In genomic region chr14:70415788-70416187, GRCh38 we compare ENCODE assay signal across 9 cellular contexts. TPM values are rescaled to one million over a fixed set of nuclear protein-coding genes. Genes with fewer than 3 reads are reported as not detected.
A peak's percentile ranks its signal among the peaks of the same experiment; 100 is the strongest.
DNase-seq lines count a peak whose midpoint lies in the region; ATAC-seq and TF ChIP-seq lines count a peak whose summit lies in the region.
"Had no signal": no experiment of that assay in that cellular context is flagged by ENCODE, and none has a peak within 500 bp of the region (broad histone marks: within the 10 kb centered on the region; RNA-seq: fewer than 3 reads in every experiment).

No MANE protein-coding gene starts in this region.

- H3K9me3 ChIP-seq in right cardiac atrium (ENCODE audit: control insufficient read depth, low read length) (no peaks in the 10 kb centered on the region), right atrium auricular region (no peaks in the 10 kb centered on the region)

- peaks cover 9% of the 10 kb centered on the region for H3K79me2 ChIP-seq in mesendoderm (ENCODE audit: control insufficient read depth, insufficient read depth, low read length)

- no peak overlapping the region for H2BK120ac ChIP-seq in mesendoderm (ENCODE audit: low read depth, low read length)

- H3K27me3 Mint-ChIP-seq in brain: peaks cover 7% of the 10 kb centered on the region

- H4K8ac ChIP-seq in mesendoderm (ENCODE audit: low read depth, low read length): no peak overlapping the region

- H3K4me3 ChIP-seq in right cardiac atrium (ENCODE audit: low read length) (peak overlapping the region; percentile 100), right atrium auricular region (peak overlapping the region in 1 of 2 donors; percentile 77), mesendoderm (ENCODE audit: low read length) (no peak overlapping the region)

- H3K27ac Mint-ChIP-seq in brain: peak overlapping the region; percentile 44 to 93 (median 77)

- no peaks in the 10 kb centered on the region for H3K27me3 ChIP-seq in right cardiac atrium (ENCODE audit: control insufficient read depth, insufficient read depth)
- no peaks in the 10 kb centered on the region for H3K27me3 ChIP-seq in right atrium auricular region
- no peaks in the 10 kb centered on the region for H3K27me3 ChIP-seq in mesendoderm (ENCODE audit: insufficient read depth, low read length, poor library complexity)

- peaks cover 9% of the 10 kb centered on the region for H3K79me1 ChIP-seq in mesendoderm (ENCODE audit: low read length)

- no peak overlapping the region for H3K4ac ChIP-seq in mesendoderm (ENCODE audit: low read depth, low read length)

- H4K5ac ChIP-seq in mesendoderm (ENCODE audit: low read length): no peak overlapping the region

- H2BK5ac ChIP-seq in mesendoderm (ENCODE audit: low read length): no peak overlapping the region

- no peak for TF ChIP-seq CTCF in right atrium auricular region (IDR thresholded peaks at IDR 0.05)
- no peak for TF ChIP-seq CTCF in brain (conservative IDR thresholded peaks at IDR 0.05)

- ATAC-seq in right cardiac atrium: no peak

- H3K9ac ChIP-seq in mesendoderm (ENCODE audit: low read length): no peak overlapping the region

- no peak overlapping the region for H2AK5ac ChIP-seq in mesendoderm (ENCODE audit: low read length)

- no peak overlapping the region for H2BK15ac ChIP-seq in mesendoderm (replicated peaks; ENCODE audit: low read depth)

- no peak overlapping the region for H3K18ac ChIP-seq in mesendoderm (ENCODE audit: low read length)

- peaks cover 37% of the 10 kb centered on the region for H3K4me1 Mint-ChIP-seq in brain

- peaks cover 15% of the 10 kb centered on the region for H3K36me3 Mint-ChIP-seq in brain

- peak overlapping the region; percentile 96 to 100 (median 99) for H3K4me3 Mint-ChIP-seq in brain

- no peaks in the 10 kb centered on the region for H3K9me3 Mint-ChIP-seq in brain

- no peak for DNase-seq in right cardiac atrium
- no peak for DNase-seq in right atrium auricular region (ENCODE audit: low spot score)
- no peak for DNase-seq in mesendoderm
- DNase-seq in NCI-H345 (lab: John Stamatoyannopoulos, UW): no peak
- no peak for DNase-seq in GF-D8 (lab: John Stamatoyannopoulos, UW)
- no peak for DNase-seq in posterior vena cava (ENCODE audit: low spot score)
- no peak for DNase-seq in activated effector memory CD4-positive, alpha-beta T cell treated with anti-CD3 and anti-CD28 coated beads, Interleukin-2, amount 50 U/mL, for 16 hours

- 65% methylated on average over 2 of the region's 2 CpGs for WGBS in right cardiac atrium
- no CpG with 5 or more reads among the region's 2 CpGs for WGBS in mesendoderm (ENCODE audit: extremely low coverage, insufficient coverage, low lambda C conversion rate)

- no peak overlapping the region for H3K23ac ChIP-seq in mesendoderm (ENCODE audit: low read length)

- H3K36me3 ChIP-seq in right atrium auricular region (no peaks in the 10 kb centered on the region), mesendoderm (ENCODE audit: control insufficient read depth, insufficient read depth, low read length) (no peaks in the 10 kb centered on the region)

- peak overlapping the region; percentile 60 for H3K56ac ChIP-seq in mesendoderm (ENCODE audit: low read length)

- peak overlapping the region; percentile 34 for H3K4me2 ChIP-seq in mesendoderm (ENCODE audit: low read length)

- H3K4me1 ChIP-seq in right cardiac atrium (ENCODE audit: control insufficient read depth, insufficient read depth, low read length): no peaks in the 10 kb centered on the region
- peaks cover 0 to 10% of the 10 kb centered on the region in 2 donors for H3K4me1 ChIP-seq in right atrium auricular region
- H3K4me1 ChIP-seq in mesendoderm (ENCODE audit: control insufficient read depth, low read depth, low read length): peaks cover 3% of the 10 kb centered on the region

- intact Hi-C loops in right cardiac atrium (cut with DNase I): no loop called here
- intact Hi-C loops in posterior vena cava (cut with DNase I): no loop called here

- H3K27ac ChIP-seq in right cardiac atrium (ENCODE audit: low read length) (no peak overlapping the region), right atrium auricular region (no peak overlapping the region), mesendoderm (ENCODE audit: low read depth, low read length) (no peak overlapping the region)

RNA-seq across cellular contexts. Expression of gene SYNJ2BP, which starts 1.1 kb away (rescaled TPM):
- total RNA-seq in right cardiac atrium (10 to 100 TPM; 42.7 to 51.6 (median 44.7) TPM), right atrium auricular region (10 to 100 TPM; 19.3 to 37.2 TPM), posterior vena cava (10 to 100 TPM; 33.7 to 35.9 TPM)
- polyA plus RNA-seq in right cardiac atrium (17.9 TPM), brain (ENCODE audit: insufficient read depth, low read depth, low replicate concordance) (11.1 TPM)
- polyA plus RNA-seq in mesendoderm (2013, experiment 1 of 2): 19.8 TPM
- 19.6 TPM for polyA plus RNA-seq in mesendoderm (2013, experiment 2 of 2)

RNA-seq across cellular contexts. Expression of gene ADAM21, which starts 36.2 kb away (rescaled TPM):
- total RNA-seq in right cardiac atrium: under 1 TPM in 3 of 4 donors, not detected in 1; 0.32 to 0.37 (median 0.34) TPM
- 0.29 TPM for polyA plus RNA-seq in right cardiac atrium
- total RNA-seq in right atrium auricular region: under 1 TPM; 0.35 to 0.41 TPM
- not detected for polyA plus RNA-seq in brain (ENCODE audit: insufficient read depth, low read depth, low replicate concordance)
- 0.03 TPM for polyA plus RNA-seq in mesendoderm (2013, experiment 1 of 2)
- 0.03 TPM for polyA plus RNA-seq in mesendoderm (2013, experiment 2 of 2)
- not detected for total RNA-seq in posterior vena cava
- total RNA-seq: T-helper 2 cell treated with Interferon-gamma antibody and Interleukin-4, amounts not matched to agents 100 ng/mL and 5 ng/mL, for 36 hours had no signal

RNA-seq across cellular contexts. Expression of gene COX16, which starts 56.3 kb away (rescaled TPM):
- total RNA-seq in right cardiac atrium: 10 to 100 TPM; 25.3 to 32.7 (median 28.7) TPM
- polyA plus RNA-seq in right cardiac atrium: 54.9 TPM
- 10 to 100 TPM; 19.5 to 22.4 TPM for total RNA-seq in right atrium auricular region
- 42.7 TPM for polyA plus RNA-seq in brain (ENCODE audit: insufficient read depth, low read depth, low replicate concordance)
- 120 TPM for polyA plus RNA-seq in mesendoderm (2013, experiment 1 of 2)
- polyA plus RNA-seq in mesendoderm (2013, experiment 2 of 2): 117 TPM
- 10 to 100 TPM; 19.3 to 22.4 TPM for total RNA-seq in posterior vena cava
